1 cellular context compared by ENCODE assay signal in genomic region chr7:106871793-106872571, GRCh38.
TF ChIP-seq lines count a peak whose summit lies in the region.

No MANE protein-coding gene starts in this region.

TF ChIP-seq in GM12878, 131 proteins besides CTCF, POLR2A, EP300 and RAD21 (continued from another document):
- no peak for TF ChIP-seq E4F1 (IDR thresholded peaks at IDR 0.05; ENCODE audit: borderline replicate concordance, partially characterized antibody)
- TF ChIP-seq IKZF2 (IDR thresholded peaks at IDR 0.05) = peak; percentile 20 to 41; a peak in 2 of 4 replicates
- no peak for TF ChIP-seq TARDBP (IDR thresholded peaks at IDR 0.05; ENCODE audit: borderline replicate concordance)
- TF ChIP-seq HDGF (IDR thresholded peaks at IDR 0.05) = no peak
- TF ChIP-seq SMAD5 (IDR thresholded peaks at IDR 0.05; ENCODE audit: low read depth) = no peak
- no peak for TF ChIP-seq ZNF274 (IDR thresholded peaks at IDR 0.05; ENCODE audit: insufficient read depth, insufficient read length)
- no peak for TF ChIP-seq ETV6 (conservative IDR thresholded peaks at IDR 0.05 in 1 of 2, IDR thresholded peaks at IDR 0.05 in 1 of 2; ENCODE audit: borderline replicate concordance in 1 of 2, low read depth in 1 of 2)
- TF ChIP-seq CREM (IDR thresholded peaks at IDR 0.05; ENCODE audit: low read depth) = no peak
- TF ChIP-seq NR2F1 (conservative IDR thresholded peaks at IDR 0.05) = peak; percentile 48; the same call in 1 of the 2 replicates
- peak; percentile 41; the same call in 1 of the 2 replicates for TF ChIP-seq JUNB (IDR thresholded peaks at IDR 0.05)
